ENCODE assay signal across 14 cellular contexts in the genomic region with DNA sequence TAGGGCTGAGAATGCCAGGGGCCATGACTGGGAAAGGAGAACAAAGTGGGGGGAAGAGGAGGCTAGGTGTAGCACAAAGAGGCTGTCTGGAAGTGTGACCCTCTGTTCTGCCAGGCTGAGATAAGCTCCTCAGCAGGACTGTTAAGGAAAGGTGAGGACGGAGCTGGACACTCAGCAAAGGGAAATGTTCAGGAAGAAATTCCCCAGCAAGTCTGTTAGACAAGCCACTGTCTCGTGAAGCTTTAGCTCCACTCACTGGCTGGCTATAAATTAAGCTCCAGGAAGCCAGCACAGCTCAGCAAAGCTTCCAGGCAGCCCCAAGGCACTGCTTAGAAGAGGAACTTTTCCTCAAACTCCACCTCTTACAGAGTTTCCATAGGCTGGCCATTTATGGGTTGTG.
DNase-seq lines count a peak whose midpoint lies in the region; ATAC-seq lines count a peak whose summit lies in the region.
"Had no signal": no experiment of that assay in that cellular context is flagged by ENCODE, and none has a peak within 500 bp of the region (broad histone marks: within the 10 kb centered on the region; RNA-seq: fewer than 3 reads in every experiment).

No MANE protein-coding gene starts in this region.

- ATAC-seq in GM18517 (IDR thresholded peaks at IDR 0.05; ENCODE audit: unreplicated experiment) (no peak), GM18502 (IDR thresholded peaks at IDR 0.05; ENCODE audit: poor library complexity, unreplicated experiment) (no peak)
- ATAC-seq: activated CD8-positive, alpha-beta memory T cell treated with anti-CD3 and anti-CD28 coated beads, Interleukin-2, amount 10 ng/mL, durations not matched to agents 7 days and 5 days; effector memory CD8-positive, alpha-beta T cell; sciatic nerve had no signal

- DNase-seq in NCI-H2029 (lab: John Stamatoyannopoulos, UW) (peak; percentile 5), NCI-H2029 treated with DMSO at 0.1 percent for 48 hours (lab: John Stamatoyannopoulos, UW) (no peak), Kasumi-1 (lab: John Stamatoyannopoulos, UW) (peak; percentile 11 to 14), cerebellum (ENCODE audit: low spot score) (peak; percentile 63), occipital lobe (lab: John Stamatoyannopoulos, UW) (peak; percentile 27), GOT3 (lab: John Stamatoyannopoulos, UW) (no peak)
- DNase-seq: activated CD8-positive, alpha-beta memory T cell treated with anti-CD3 and anti-CD28 coated beads, Interleukin-2, amount 10 ng/mL, durations not matched to agents 7 days and 5 days; activated naive CD8-positive, alpha-beta T cell treated with anti-CD3 and anti-CD28 coated beads, Interleukin-2, amount 10 ng/mL, durations not matched to agents 7 days and 5 days; effector memory CD8-positive, alpha-beta T cell; NCI-H1694 treated with DMSO at 0.1 percent for 48 hours; T1000 had no signal

Comparison
In these comparisons a context has a peak if more than half of its experiments do, and no peak if none do; other contexts are left out.
1. DNase-seq: peak in NCI-H2029 (single experiment), Kasumi-1 (2 of 2), cerebellum (single experiment) and occipital lobe (single experiment); none in NCI-H2029 treated with DMSO at 0.1 percent for 48 hours (single experiment) and GOT3 (single experiment).